ENCODE assay signal across 10 cellular contexts in genomic region chr3:14461006-14461747, GRCh38. TPM values are rescaled to one million over a fixed set of nuclear protein-coding genes. Genes with fewer than 3 reads are reported as not detected.
A peak's percentile ranks its signal among the peaks of the same experiment; 100 is the strongest.
DNase-seq lines count a peak whose midpoint lies in the region; ATAC-seq and TF ChIP-seq lines count a peak whose summit lies in the region.
"Had no signal": no experiment of that assay in that cellular context is flagged by ENCODE, and none has a peak within 500 bp of the region (broad histone marks: within the 10 kb centered on the region; RNA-seq: fewer than 3 reads in every experiment).

No MANE protein-coding gene starts in this region.

- no peaks in the 10 kb centered on the region for H3K27me3 Mint-ChIP-seq in activated CD4-positive, alpha-beta T cell treated with anti-CD3 and anti-CD28 coated beads, Interleukin-2, amount 10 ng/mL, durations not matched to agents 24 days and 14 days
- no peaks in the 10 kb centered on the region for H3K27me3 Mint-ChIP-seq in activated CD4-positive, alpha-beta memory T cell treated with anti-CD3 and anti-CD28 coated beads, Interleukin-2, amount 10 ng/mL, durations not matched to agents 7 days and 5 days

- H3K4me3 ChIP-seq in gastroesophageal sphincter (no peak overlapping the region), spleen (no peak overlapping the region)
- H3K4me3 ChIP-seq: smooth muscle cell, upper lobe of right lung had no signal

- peak overlapping the region in 3 of 4 donors; percentile 20 to 57 (median 31) for H3K27ac ChIP-seq in gastroesophageal sphincter
- peak overlapping the region in 6 of 8 donors; percentile 3 to 47 (median 28) for H3K27ac ChIP-seq in spleen
- H3K27ac ChIP-seq: upper lobe of right lung had no signal

- ATAC-seq in gastroesophageal sphincter (no peak), GM21786 (IDR thresholded peaks at IDR 0.05; ENCODE audit: unreplicated experiment) (no peak)

- peaks cover 0 to 48% of the 10 kb centered on the region in 2 donors for H3K36me3 ChIP-seq in gastroesophageal sphincter
- peaks cover 0 to 100% (median 75%) of the 10 kb centered on the region in 6 donors for H3K36me3 ChIP-seq in spleen

- no peak for TF ChIP-seq POLR2A in gastroesophageal sphincter (IDR thresholded peaks at IDR 0.05)
- TF ChIP-seq POLR2A in spleen (IDR thresholded peaks at IDR 0.05): no peak

- H3K9me3 Mint-ChIP-seq in activated CD4-positive, alpha-beta T cell treated with anti-CD3 and anti-CD28 coated beads, Interleukin-2, amount 10 ng/mL, durations not matched to agents 24 days and 14 days: no peaks in the 10 kb centered on the region
- no peaks in the 10 kb centered on the region for H3K9me3 Mint-ChIP-seq in activated CD4-positive, alpha-beta memory T cell treated with anti-CD3 and anti-CD28 coated beads, Interleukin-2, amount 10 ng/mL, durations not matched to agents 7 days and 5 days

- POLR2A ChIA-PET in activated CD4-positive, alpha-beta memory T cell treated with anti-CD3 and anti-CD28 coated beads, Interleukin-2, amount 10 ng/mL, durations not matched to agents 7 days and 5 days (lab: Charles Lee): interaction anchor here (1.2 kb wide), 1 partner anchor 63 kb away, joined by 3 read pairs; no protein-coding TSS in a partner anchor

- CTCF ChIA-PET in activated CD4-positive, alpha-beta memory T cell treated with anti-CD3 and anti-CD28 coated beads, Interleukin-2, amount 10 ng/mL, durations not matched to agents 7 days and 5 days (lab: Charles Lee): interaction anchor here (1.1 to 2.1 kb wide), 6 partner anchors 9 to 565 kb away, joined by 3 to 7 read pairs (median 5); partner anchors contain the start of gene SLC6A6

- H3K4me1 Mint-ChIP-seq in activated CD4-positive, alpha-beta T cell treated with anti-CD3 and anti-CD28 coated beads, Interleukin-2, amount 10 ng/mL, durations not matched to agents 24 days and 14 days: peaks cover 18% of the 10 kb centered on the region
- H3K4me1 Mint-ChIP-seq in activated CD4-positive, alpha-beta memory T cell treated with anti-CD3 and anti-CD28 coated beads, Interleukin-2, amount 10 ng/mL, durations not matched to agents 7 days and 5 days: peaks cover 13% of the 10 kb centered on the region

- WGBS in gastroesophageal sphincter (ENCODE audit: low coverage in 1 of 2), 2 donors: 74 to 78% methylated on average over 6 to 9 of the region's 13 CpGs
- WGBS in spleen, 5 donors: 82 to 93% (median 87%) methylated on average over 12 to 13 of the region's 13 CpGs

- H3K4me1 ChIP-seq in gastroesophageal sphincter: peaks cover 0 to 20% (median 6%) of the 10 kb centered on the region in 3 donors
- peaks cover 0 to 43% (median 22%) of the 10 kb centered on the region in 6 donors for H3K4me1 ChIP-seq in spleen

- H3K4me3 Mint-ChIP-seq in activated CD4-positive, alpha-beta T cell treated with anti-CD3 and anti-CD28 coated beads, Interleukin-2, amount 10 ng/mL, durations not matched to agents 24 days and 14 days: no peak overlapping the region
- no peak overlapping the region for H3K4me3 Mint-ChIP-seq in activated CD4-positive, alpha-beta memory T cell treated with anti-CD3 and anti-CD28 coated beads, Interleukin-2, amount 10 ng/mL, durations not matched to agents 7 days and 5 days

- intact Hi-C loops in activated CD4-positive, alpha-beta T cell treated with anti-CD3 and anti-CD28 coated beads, Interleukin-2, amount 10 ng/mL, durations not matched to agents 24 days and 14 days (cut with micrococcal nuclease): loop anchor here (1.0 to 5.0 kb wide), 2 partner anchors 184 to 200 kb away; no protein-coding TSS in a partner anchor
- intact Hi-C loops in spleen (cut with DNase I; ENCODE audit: low total_unique reads): loop anchor here (10.0 kb wide), 1 partner anchor 566 kb away; no protein-coding TSS in a partner anchor

- TF ChIP-seq EP300 in gastroesophageal sphincter (IDR thresholded peaks at IDR 0.05): no peak

- peak overlapping the region; percentile 37 for H3K27ac Mint-ChIP-seq in activated CD4-positive, alpha-beta T cell treated with anti-CD3 and anti-CD28 coated beads, Interleukin-2, amount 10 ng/mL, durations not matched to agents 24 days and 14 days
- peak overlapping the region; percentile 38 for H3K27ac Mint-ChIP-seq in activated CD4-positive, alpha-beta memory T cell treated with anti-CD3 and anti-CD28 coated beads, Interleukin-2, amount 10 ng/mL, durations not matched to agents 7 days and 5 days

- TF ChIP-seq CTCF in gastroesophageal sphincter (IDR thresholded peaks at IDR 0.05) (no peak), spleen (IDR thresholded peaks at IDR 0.05 in 8 of 11, conservative IDR thresholded peaks at IDR 0.05 in 3 of 11) (no peak)

- H3K36me3 Mint-ChIP-seq in activated CD4-positive, alpha-beta T cell treated with anti-CD3 and anti-CD28 coated beads, Interleukin-2, amount 10 ng/mL, durations not matched to agents 24 days and 14 days (ENCODE audit: low read depth): peaks cover 38% of the 10 kb centered on the region
- peaks cover 25% of the 10 kb centered on the region for H3K36me3 Mint-ChIP-seq in activated CD4-positive, alpha-beta memory T cell treated with anti-CD3 and anti-CD28 coated beads, Interleukin-2, amount 10 ng/mL, durations not matched to agents 7 days and 5 days (ENCODE audit: low read depth)

- no peak for DNase-seq in activated CD4-positive, alpha-beta T cell treated with anti-CD3 and anti-CD28 coated beads, Interleukin-2, amount 10 ng/mL, durations not matched to agents 24 days and 14 days
- DNase-seq in activated CD4-positive, alpha-beta T cell treated with anti-CD3 and anti-CD28 coated beads, Interleukin-2, amount 50 U/mL, for 1 hour: no peak
- DNase-seq in activated CD4-positive, alpha-beta memory T cell treated with anti-CD3 and anti-CD28 coated beads, Interleukin-2, amount 10 ng/mL, durations not matched to agents 7 days and 5 days: no peak
- DNase-seq in spleen: no peak
- DNase-seq in retina: no peak
- no peak for DNase-seq in stimulated activated CD4-positive, alpha-beta T cell treated with anti-CD3 and anti-CD28 coated beads, Interleukin-12 subunit alpha, Interleukin-12 subunit beta, amount 100 ng/mL, for 4 hours

- H3K9me3 ChIP-seq in gastroesophageal sphincter (no peaks in the 10 kb centered on the region), spleen (no peaks in the 10 kb centered on the region)
- H3K9me3 ChIP-seq: upper lobe of right lung had no signal

- H3K27me3 ChIP-seq in gastroesophageal sphincter: no peaks in the 10 kb centered on the region
- no peaks in the 10 kb centered on the region for H3K27me3 ChIP-seq in spleen (replicated peaks in 1 of 7)
- H3K27me3 ChIP-seq: upper lobe of right lung had no signal

RNA-seq across cellular contexts. Expression of gene SLC6A6, which starts 58.8 kb away (rescaled TPM):
- total RNA-seq in activated CD4-positive, alpha-beta T cell treated with anti-CD3 and anti-CD28 coated beads, Interleukin-2, amount 10 ng/mL, durations not matched to agents 24 days and 14 days: 53.9 and 63.7 TPM in 2 replicates
- total RNA-seq in activated CD4-positive, alpha-beta memory T cell treated with anti-CD3 and anti-CD28 coated beads, Interleukin-2, amount 10 ng/mL, durations not matched to agents 7 days and 5 days: 10 to 100 TPM; 59.0 to 61.5 TPM
- total RNA-seq in gastroesophageal sphincter (10 to 100 TPM; 15.4 to 37.6 (median 20.9) TPM), spleen (100 to 1,000 TPM in 6 of 7 donors, 10 to 100 TPM in 1; 75.4 to 150 (median 128) TPM)
- polyA plus RNA-seq in spleen: 10 to 100 TPM in 1 of 3 donors, 1 to 10 TPM in 2; 3.4 to 14.2 (median 3.9) TPM
